ENCODE assay signal across 1 cellular context in the genomic region with DNA sequence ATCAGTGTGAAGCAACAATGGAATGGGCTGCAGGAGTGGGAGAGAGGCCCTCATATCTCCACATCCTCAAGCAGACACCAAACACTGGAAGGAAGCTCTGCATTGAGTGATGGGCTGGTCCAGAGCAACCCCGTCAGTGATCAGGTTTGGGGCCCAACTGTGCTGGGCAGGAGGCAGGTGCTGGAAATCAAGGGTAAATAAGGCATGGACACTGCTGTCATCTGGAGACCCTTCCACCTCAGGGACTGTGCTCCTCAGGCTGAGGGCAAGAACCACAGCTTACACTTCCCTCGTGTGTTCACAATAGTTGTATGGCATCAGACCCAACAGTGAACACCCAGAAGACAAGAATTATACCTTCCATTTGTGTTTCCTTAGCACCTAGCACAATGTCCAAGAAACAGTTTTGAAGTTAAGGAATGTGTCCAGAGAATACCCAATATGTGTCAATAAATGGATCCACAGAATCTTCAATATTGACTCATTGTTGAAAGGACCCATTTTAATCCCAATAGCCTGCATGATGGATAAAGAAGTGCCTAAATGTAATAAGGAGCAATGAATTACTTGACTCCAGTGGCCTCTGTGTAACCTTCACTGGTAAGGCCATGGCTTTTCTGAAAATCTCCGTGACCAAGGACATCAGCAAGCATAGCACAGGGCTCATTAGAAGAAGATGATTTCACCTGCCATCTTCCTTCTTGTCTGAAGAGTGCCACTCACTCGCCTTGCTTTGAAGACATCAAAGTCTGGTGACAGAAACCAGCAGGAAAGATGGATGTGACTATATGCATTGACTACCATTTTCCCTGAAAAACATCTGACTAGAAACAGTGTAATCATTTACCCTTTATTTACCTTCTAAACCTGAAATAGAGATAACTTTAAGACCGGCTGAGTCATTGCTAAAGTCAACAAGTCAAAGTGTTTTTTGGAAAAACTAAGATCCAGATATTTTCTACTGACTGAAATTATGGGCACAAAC.
A peak's percentile ranks its signal among the peaks of the same experiment; 100 is the strongest.
TF ChIP-seq lines count a peak whose summit lies in the region.

No MANE protein-coding gene starts in this region.

TF ChIP-seq in K562, 482 proteins besides CTCF, POLR2A, EP300 and RAD21 (continued from another document and continues in another):
- TF ChIP-seq, protein P1, sequence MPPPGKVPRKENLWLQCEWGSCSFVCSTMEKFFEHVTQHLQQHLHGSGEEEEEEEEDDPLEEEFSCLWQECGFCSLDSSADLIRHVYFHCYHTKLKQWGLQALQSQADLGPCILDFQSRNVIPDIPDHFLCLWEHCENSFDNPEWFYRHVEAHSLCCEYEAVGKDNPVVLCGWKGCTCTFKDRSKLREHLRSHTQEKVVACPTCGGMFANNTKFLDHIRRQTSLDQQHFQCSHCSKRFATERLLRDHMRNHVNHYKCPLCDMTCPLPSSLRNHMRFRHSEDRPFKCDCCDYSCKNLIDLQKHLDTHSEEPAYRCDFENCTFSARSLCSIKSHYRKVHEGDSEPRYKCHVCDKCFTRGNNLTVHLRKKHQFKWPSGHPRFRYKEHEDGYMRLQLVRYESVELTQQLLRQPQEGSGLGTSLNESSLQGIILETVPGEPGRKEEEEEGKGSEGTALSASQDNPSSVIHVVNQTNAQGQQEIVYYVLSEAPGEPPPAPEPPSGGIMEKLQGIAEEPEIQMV (tag; conservative IDR thresholded peaks at IDR 0.05; ENCODE audit: low read depth), result no peak
- TF ChIP-seq, protein P2, sequence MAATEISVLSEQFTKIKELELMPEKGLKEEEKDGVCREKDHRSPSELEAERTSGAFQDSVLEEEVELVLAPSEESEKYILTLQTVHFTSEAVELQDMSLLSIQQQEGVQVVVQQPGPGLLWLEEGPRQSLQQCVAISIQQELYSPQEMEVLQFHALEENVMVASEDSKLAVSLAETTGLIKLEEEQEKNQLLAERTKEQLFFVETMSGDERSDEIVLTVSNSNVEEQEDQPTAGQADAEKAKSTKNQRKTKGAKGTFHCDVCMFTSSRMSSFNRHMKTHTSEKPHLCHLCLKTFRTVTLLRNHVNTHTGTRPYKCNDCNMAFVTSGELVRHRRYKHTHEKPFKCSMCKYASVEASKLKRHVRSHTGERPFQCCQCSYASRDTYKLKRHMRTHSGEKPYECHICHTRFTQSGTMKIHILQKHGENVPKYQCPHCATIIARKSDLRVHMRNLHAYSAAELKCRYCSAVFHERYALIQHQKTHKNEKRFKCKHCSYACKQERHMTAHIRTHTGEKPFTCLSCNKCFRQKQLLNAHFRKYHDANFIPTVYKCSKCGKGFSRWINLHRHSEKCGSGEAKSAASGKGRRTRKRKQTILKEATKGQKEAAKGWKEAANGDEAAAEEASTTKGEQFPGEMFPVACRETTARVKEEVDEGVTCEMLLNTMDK (IDR thresholded peaks at IDR 0.05; ENCODE audit: borderline replicate concordance, insufficient read depth, low read depth, low read length, poor library complexity, severe bottlenecking), result no peak
- TF ChIP-seq SMARCC2 (IDR thresholded peaks at IDR 0.05; ENCODE audit: low read depth) (peak; percentile 71; the same call in 1 of the 2 replicates), FIP1L1 (IDR thresholded peaks at IDR 0.05; ENCODE audit: low read depth, low read length, poor library complexity, severe bottlenecking) (no peak), RB1 (IDR thresholded peaks at IDR 0.05; ENCODE audit: low read depth) (no peak), SMARCA4 (IDR thresholded peaks at IDR 0.05) (peak; percentile 68; the same call in 1 of the 2 replicates), FOXK1 (CRISPR knock-in tag; IDR thresholded peaks at IDR 0.05; ENCODE audit: borderline replicate concordance) (no peak), CHD4 (IDR thresholded peaks at IDR 0.05; ENCODE audit: insufficient read depth, insufficient replicate concordance, low read depth, low read length, poor library complexity, severe bottlenecking) (no peak), FOXA3 (CRISPR knock-in tag; conservative IDR thresholded peaks at IDR 0.05 in 1 of 2, IDR thresholded peaks at IDR 0.05 in 1 of 2) (peak; percentile 90 to 99; a peak in 3 of 4 replicates), TAF9B (IDR thresholded peaks at IDR 0.05; ENCODE audit: partially characterized antibody) (no peak), ESRRB (CRISPR knock-in tag; IDR thresholded peaks at IDR 0.05; ENCODE audit: borderline replicate concordance) (no peak), DLX4 (CRISPR knock-in tag; IDR thresholded peaks at IDR 0.05) (no peak), ZFP1 (CRISPR knock-in tag; IDR thresholded peaks at IDR 0.05) (no peak), ZFP30 (CRISPR knock-in tag; IDR thresholded peaks at IDR 0.05; ENCODE audit: borderline replicate concordance) (no peak), ETV5 (CRISPR knock-in tag; IDR thresholded peaks at IDR 0.05; ENCODE audit: low read depth) (no peak), RFX5 (IDR thresholded peaks at IDR 0.05; ENCODE audit: low read depth, low read length) (no peak), CTBP1 (IDR thresholded peaks at IDR 0.05; ENCODE audit: borderline replicate concordance) (peak; percentile 71), XRCC4 (IDR thresholded peaks at IDR 0.05; ENCODE audit: extremely low read depth, insufficient read depth, insufficient read length) (no peak), MTF1 (CRISPR knock-in tag; IDR thresholded peaks at IDR 0.05; ENCODE audit: borderline replicate concordance) (no peak), KDM2B (CRISPR knock-in tag; IDR thresholded peaks at IDR 0.05) (no peak), ZBTB8A (IDR thresholded peaks at IDR 0.05; ENCODE audit: partially characterized antibody) (no peak), DNMT1 (IDR thresholded peaks at IDR 0.05) (no peak), HCFC1 (IDR thresholded peaks at IDR 0.05; ENCODE audit: low read depth, low read length) (no peak), RBM39 (optimal IDR thresholded peaks at IDR 0.05; ENCODE audit: low read depth, low read length) (no peak), LCOR (CRISPR knock-in tag; IDR thresholded peaks at IDR 0.05) (no peak), SREBF1 (IDR thresholded peaks at IDR 0.05; ENCODE audit: borderline replicate concordance, low read depth, low read length) (no peak), POU5F1 (IDR thresholded peaks at IDR 0.05; ENCODE audit: borderline replicate concordance, low read depth, low read length, partially characterized antibody) (no peak), FOXA1 (IDR thresholded peaks at IDR 0.05; ENCODE audit: borderline replicate concordance) (peak; percentile 85), NFE2 (IDR thresholded peaks at IDR 0.05; ENCODE audit: low read depth) (peak; percentile 65), BRF1 (IDR thresholded peaks at IDR 0.05; ENCODE audit: borderline replicate concordance, extremely low read depth, insufficient read length) (no peak), BDP1 (IDR thresholded peaks at IDR 0.05; ENCODE audit: insufficient read depth, insufficient read length) (no peak), SIN3B (IDR thresholded peaks at IDR 0.05; ENCODE audit: low read depth) (no peak), SNAPC5 (CRISPR knock-in tag; IDR thresholded peaks at IDR 0.05) (no peak), POLR2B (IDR thresholded peaks at IDR 0.05; ENCODE audit: low read depth, partially characterized antibody) (no peak), GTF2B (IDR thresholded peaks at IDR 0.05; ENCODE audit: extremely low read depth, insufficient read length) (no peak), OTX1 (CRISPR knock-in tag; IDR thresholded peaks at IDR 0.05) (no peak), ARHGAP35 (IDR thresholded peaks at IDR 0.05; ENCODE audit: partially characterized antibody) (no peak), ESRRA (IDR thresholded peaks at IDR 0.05; ENCODE audit: borderline replicate concordance, low read depth) (peak; percentile 39; the same call in 1 of the 2 replicates), ZKSCAN8 (CRISPR knock-in tag; IDR thresholded peaks at IDR 0.05) (no peak), TBP (optimal IDR thresholded peaks at IDR 0.05; ENCODE audit: low read depth, low read length) (no peak), DPF2 (IDR thresholded peaks at IDR 0.05) (peak; percentile 46; the same call in 1 of the 2 replicates), ZZZ3 (IDR thresholded peaks at IDR 0.05) (no peak), ZNF77 (CRISPR knock-in tag; IDR thresholded peaks at IDR 0.05) (no peak), ZNF282 (CRISPR knock-in tag; IDR thresholded peaks at IDR 0.05) (no peak), IFI16 (CRISPR knock-in tag; IDR thresholded peaks at IDR 0.05) (no peak), TAF15 (IDR thresholded peaks at IDR 0.05; ENCODE audit: low read depth, low read length) (no peak), CXXC5 (CRISPR knock-in tag; IDR thresholded peaks at IDR 0.05) (no peak), HNRNPUL1 (IDR thresholded peaks at IDR 0.05; ENCODE audit: low read length) (no peak), MCM7 (IDR thresholded peaks at IDR 0.05) (no peak), ZNF584 (CRISPR knock-in tag; IDR thresholded peaks at IDR 0.05; ENCODE audit: low read depth) (no peak), RBM22 (IDR thresholded peaks at IDR 0.05; ENCODE audit: low read depth, low read length, poor library complexity, severe bottlenecking) (no peak), LEF1 (IDR thresholded peaks at IDR 0.05) (peak; percentile 69; the same call in 1 of the 2 replicates)
- TF ChIP-seq, protein P3, sequence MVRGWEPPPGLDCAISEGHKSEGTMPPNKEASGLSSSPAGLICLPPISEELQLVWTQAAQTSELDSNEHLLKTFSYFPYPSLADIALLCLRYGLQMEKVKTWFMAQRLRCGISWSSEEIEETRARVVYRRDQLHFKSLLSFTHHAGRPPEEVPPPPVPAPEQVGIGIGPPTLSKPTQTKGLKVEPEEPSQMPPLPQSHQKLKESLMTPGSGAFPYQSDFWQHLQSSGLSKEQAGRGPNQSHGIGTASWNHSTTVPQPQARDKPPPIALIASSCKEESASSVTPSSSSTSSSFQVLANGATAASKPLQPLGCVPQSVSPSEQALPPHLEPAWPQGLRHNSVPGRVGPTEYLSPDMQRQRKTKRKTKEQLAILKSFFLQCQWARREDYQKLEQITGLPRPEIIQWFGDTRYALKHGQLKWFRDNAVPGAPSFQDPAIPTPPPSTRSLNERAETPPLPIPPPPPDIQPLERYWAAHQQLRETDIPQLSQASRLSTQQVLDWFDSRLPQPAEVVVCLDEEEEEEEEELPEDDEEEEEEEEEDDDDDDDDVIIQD (CRISPR knock-in tag; IDR thresholded peaks at IDR 0.05), result no peak
- TF ChIP-seq, protein P4, sequence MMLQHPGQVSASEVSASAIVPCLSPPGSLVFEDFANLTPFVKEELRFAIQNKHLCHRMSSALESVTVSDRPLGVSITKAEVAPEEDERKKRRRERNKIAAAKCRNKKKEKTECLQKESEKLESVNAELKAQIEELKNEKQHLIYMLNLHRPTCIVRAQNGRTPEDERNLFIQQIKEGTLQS (IDR thresholded peaks at IDR 0.05), result peak; percentile 73; the same call in 1 of the 2 replicates
- TF ChIP-seq, protein P4 (CRISPR knock-in tag; conservative IDR thresholded peaks at IDR 0.05), result no peak
- TF ChIP-seq, protein P5, sequence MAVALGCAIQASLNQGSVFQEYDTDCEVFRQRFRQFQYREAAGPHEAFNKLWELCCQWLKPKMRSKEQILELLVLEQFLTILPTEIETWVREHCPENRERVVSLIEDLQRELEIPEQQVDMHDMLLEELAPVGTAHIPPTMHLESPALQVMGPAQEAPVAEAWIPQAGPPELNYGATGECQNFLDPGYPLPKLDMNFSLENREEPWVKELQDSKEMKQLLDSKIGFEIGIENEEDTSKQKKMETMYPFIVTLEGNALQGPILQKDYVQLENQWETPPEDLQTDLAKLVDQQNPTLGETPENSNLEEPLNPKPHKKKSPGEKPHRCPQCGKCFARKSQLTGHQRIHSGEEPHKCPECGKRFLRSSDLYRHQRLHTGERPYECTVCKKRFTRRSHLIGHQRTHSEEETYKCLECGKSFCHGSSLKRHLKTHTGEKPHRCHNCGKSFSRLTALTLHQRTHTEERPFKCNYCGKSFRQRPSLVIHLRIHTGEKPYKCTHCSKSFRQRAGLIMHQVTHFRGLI (CRISPR knock-in tag; IDR thresholded peaks at IDR 0.05), result no peak
- TF ChIP-seq, protein P6, sequence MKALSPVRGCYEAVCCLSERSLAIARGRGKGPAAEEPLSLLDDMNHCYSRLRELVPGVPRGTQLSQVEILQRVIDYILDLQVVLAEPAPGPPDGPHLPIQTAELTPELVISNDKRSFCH (CRISPR knock-in tag; IDR thresholded peaks at IDR 0.05), result no peak
- TF ChIP-seq, protein P6 (tag; IDR thresholded peaks at IDR 0.05), result no peak
